ENCODE assay signal across 15 cellular contexts in the genomic region with DNA sequence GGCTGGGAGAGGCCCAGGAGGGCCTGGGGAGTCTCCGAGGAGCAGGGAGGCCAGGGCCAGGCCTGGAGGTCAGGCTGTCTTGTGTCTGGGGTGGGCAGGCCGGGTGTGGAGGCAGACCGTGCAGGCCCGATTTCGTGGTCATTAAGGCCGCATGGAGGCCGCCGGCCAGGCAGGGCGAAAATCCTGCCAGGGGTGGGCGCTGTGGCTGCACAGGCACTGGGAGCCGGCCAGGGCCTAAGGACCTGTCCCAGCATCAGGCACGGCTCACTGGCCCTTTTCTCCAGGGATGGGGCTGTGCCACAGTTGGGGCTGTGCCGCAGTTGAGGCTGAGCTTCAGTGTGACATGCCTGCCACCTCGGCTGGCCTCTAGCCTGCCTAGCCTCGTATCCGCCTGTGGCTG. TPM values are rescaled to one million over a fixed set of nuclear protein-coding genes. Genes with fewer than 3 reads are reported as not detected.
A peak's percentile ranks its signal among the peaks of the same experiment; 100 is the strongest.
DNase-seq lines count a peak whose midpoint lies in the region; ATAC-seq, FAIRE-seq and TF ChIP-seq lines count a peak whose summit lies in the region.
"Had no signal": no experiment of that assay in that cellular context is flagged by ENCODE, and none has a peak within 500 bp of the region (broad histone marks: within the 10 kb centered on the region; RNA-seq: fewer than 3 reads in every experiment).

No MANE protein-coding gene starts in this region.

- H3K79me2 ChIP-seq in MM.1S (ENCODE audit: low read length), result no peaks in the 10 kb centered on the region
- H3K79me2 ChIP-seq: hepatocyte, parathyroid adenoma had no signal

- H3K27me3 ChIP-seq in MM.1S (replicated peaks; ENCODE audit: insufficient read depth, low read length) (peaks cover 85% of the 10 kb centered on the region), tibial nerve (peaks cover 0 to 12% of the 10 kb centered on the region in 2 donors)
- H3K27me3 ChIP-seq in CD4-positive, alpha-beta T cell (ENCODE audit: control insufficient read depth, insufficient read depth, low read length), result peaks cover 8% of the 10 kb centered on the region
- H3K27me3 ChIP-seq: hepatocyte, tibial artery had no signal

- TF ChIP-seq EP300 in tibial nerve (IDR thresholded peaks at IDR 0.05), result no peak

- H3F3A ChIP-seq in MM.1S (ENCODE audit: insufficient read depth, low read length), result no peaks in the 10 kb centered on the region

- ATAC-seq in left lobe of liver (peak; percentile 6), T-cell (replicated peaks in 1 of 4) (no peak)
- ATAC-seq in CD4-positive, alpha-beta T cell (ENCODE audit: poor library complexity), result no peak

- no peak overlapping the region for H2AFZ ChIP-seq in MM.1S (ENCODE audit: low read length)
- H2AFZ ChIP-seq: hepatocyte, parathyroid adenoma had no signal

- peak; percentile 10; the same call in 1 of the 2 replicates for TF ChIP-seq CTCF in MM.1S (IDR thresholded peaks at IDR 0.05; ENCODE audit: low read length)
- TF ChIP-seq CTCF in CD4-positive, alpha-beta T cell (IDR thresholded peaks at IDR 0.05), result no peak
- no peak for TF ChIP-seq CTCF in tibial nerve (IDR thresholded peaks at IDR 0.05)

- H3K36me3 ChIP-seq in MM.1S (replicated peaks; ENCODE audit: insufficient read depth, low read length), result no peaks in the 10 kb centered on the region
- peaks cover 0 to 36% (median 0%) of the 10 kb centered on the region in 3 donors for H3K36me3 ChIP-seq in tibial nerve

- H3K27ac ChIP-seq in MM.1S (ENCODE audit: low read length), result no peak overlapping the region
- no peak overlapping the region for H3K27ac ChIP-seq in CD4-positive, alpha-beta T cell (ENCODE audit: low read depth, low read length)
- H3K27ac ChIP-seq in tibial nerve, result no peak overlapping the region
- H3K27ac ChIP-seq: hepatocyte, parathyroid adenoma, tibial artery had no signal

- no peak overlapping the region for H3K27ac Mint-ChIP-seq in CD4-positive, alpha-beta T cell
- no peak overlapping the region for H3K27ac Mint-ChIP-seq in T-cell

- H3K4me3 ChIP-seq in MM.1S (ENCODE audit: low read length), result no peak overlapping the region
- no peak overlapping the region for H3K4me3 ChIP-seq in tibial nerve
- H3K4me3 ChIP-seq: hepatocyte, tibial artery had no signal

- peaks cover 28% of the 10 kb centered on the region for H3K27me3 Mint-ChIP-seq in CD4-positive, alpha-beta T cell
- H3K27me3 Mint-ChIP-seq in T-cell, result peaks cover 19 to 35% of the 10 kb centered on the region in 2 donors

- H4K20me1 ChIP-seq in MM.1S (ENCODE audit: insufficient read depth, low read length), result no peaks in the 10 kb centered on the region

- no peak for TF ChIP-seq POLR2A in tibial nerve (IDR thresholded peaks at IDR 0.05)
- no peak for TF ChIP-seq POLR2A in H54 (IDR thresholded peaks at IDR 0.05; ENCODE audit: low read depth, low read length)

- H3K9me2 ChIP-seq in MM.1S (replicated peaks; ENCODE audit: insufficient read depth, low read length), result no peaks in the 10 kb centered on the region

- DNase-seq in Ammon's horn (ENCODE audit: low spot score), result peak; percentile 12
- no peak for DNase-seq in MM.1S
- DNase-seq in dermis blood vessel endothelial cell, result peak; percentile 30
- DNase-seq in left lobe of liver (ENCODE audit: low spot score), result no peak
- no peak for DNase-seq in CD4-positive, alpha-beta T cell
- DNase-seq in tibial nerve (ENCODE audit: low spot score in 2 of 2), result no peak
- DNase-seq in H54 (ENCODE audit: insufficient read length, low spot score), result no peak
- DNase-seq in T-cell, result no peak
- DNase-seq: activated CD4-positive, alpha-beta T cell treated with anti-CD3 and anti-CD28 coated beads for 48 hours; stimulated activated CD8-positive, alpha-beta memory T cell treated with anti-CD3 and anti-CD28 coated beads, Interleukin-4, amount 100 ng/mL, for 48 hours; tibial artery had no signal

- H3K4me2 ChIP-seq in MM.1S (ENCODE audit: low read depth, low read length), result no peak overlapping the region
- H3K4me2 ChIP-seq: hepatocyte had no signal

- FAIRE-seq in H54 (lab: Jason Lieb, UNC), result no peak
- FAIRE-seq: astrocyte, endometrium had no signal

- H3K4me1 Mint-ChIP-seq in CD4-positive, alpha-beta T cell (ENCODE audit: low read depth), result no peaks in the 10 kb centered on the region
- H3K4me1 Mint-ChIP-seq in T-cell, result no peaks in the 10 kb centered on the region

- no peak overlapping the region for H3K4me3 Mint-ChIP-seq in CD4-positive, alpha-beta T cell
- H3K4me3 Mint-ChIP-seq in T-cell, result no peak overlapping the region

- H3K36me3 Mint-ChIP-seq in CD4-positive, alpha-beta T cell (ENCODE audit: low read depth), result no peaks in the 10 kb centered on the region
- no peaks in the 10 kb centered on the region for H3K36me3 Mint-ChIP-seq in T-cell

- POLR2A ChIA-PET in CD4-positive, alpha-beta T cell (lab: Charles Lee), result no interaction called here
- POLR2A ChIA-PET in T-cell (lab: Charles Lee), result no interaction called here

- no peak overlapping the region for H3K9ac ChIP-seq in MM.1S (ENCODE audit: low read length)
- H3K9ac ChIP-seq: parathyroid adenoma had no signal

- CTCF ChIA-PET in CD4-positive, alpha-beta T cell (lab: Charles Lee), result no interaction called here
- CTCF ChIA-PET in T-cell (lab: Charles Lee), result no interaction called here

- no peaks in the 10 kb centered on the region for H3K4me1 ChIP-seq in MM.1S (ENCODE audit: low read length)
- no peaks in the 10 kb centered on the region for H3K4me1 ChIP-seq in tibial nerve
- H3K4me1 ChIP-seq: parathyroid adenoma, tibial artery had no signal

- H3K9me3 ChIP-seq in MM.1S (replicated peaks; ENCODE audit: insufficient read depth, low read length) (no peaks in the 10 kb centered on the region), tibial nerve (no peaks in the 10 kb centered on the region)
- H3K9me3 ChIP-seq in CD4-positive, alpha-beta T cell (ENCODE audit: control insufficient read depth, low read length), result no peaks in the 10 kb centered on the region
- H3K9me3 ChIP-seq: tibial artery had no signal

- intact Hi-C loops in CD4-positive, alpha-beta T cell (cut with DNase I, micrococcal nuclease), result no loop called here

- H3K9me3 Mint-ChIP-seq in CD4-positive, alpha-beta T cell, result no peaks in the 10 kb centered on the region
- no peaks in the 10 kb centered on the region for H3K9me3 Mint-ChIP-seq in T-cell

- whole genome bisulfite sequencing in tibial nerve, 2 donors, result 40 to 71% methylated on average over 8 to 16 of the region's 16 CpGs

RNA-seq across cellular contexts. Expression of gene ASS1, which starts 35.9 kb away (rescaled TPM):
- 4.0 and 9.5 TPM in 2 replicates for total RNA-seq in dermis blood vessel endothelial cell
- total RNA-seq in left lobe of liver, result 1,233 TPM
- not detected for total RNA-seq in CD4-positive, alpha-beta T cell
- total RNA-seq in tibial nerve, result 100 to 1,000 TPM; 170 to 375 (median 297) TPM
- total RNA-seq in T-cell, result 1 to 10 TPM in 2 of 5 donors, under 1 TPM in 1, not detected in 2; 0.92 to 2.1 (median 1.2) TPM

Comparison
In these comparisons a context has a peak if more than half of its experiments do, and no peak if none do; other contexts are left out.
1. DNase-seq: peak in Ammon's horn (single experiment) and dermis blood vessel endothelial cell (single experiment); none in MM.1S (single experiment), left lobe of liver (single experiment), CD4-positive, alpha-beta T cell (0 of 10), tibial nerve (0 of 2), H54 (single experiment) and T-cell (0 of 34).
2. RNA of gene ASS1, which starts 35.9 kb away (total RNA-seq): 1,233 TPM in left lobe of liver (single experiment) and 170 to 375 TPM in tibial nerve; 4.0 to 9.5 TPM in dermis blood vessel endothelial cell, 0.92 to 2.1 TPM in T-cell and not detected in CD4-positive, alpha-beta T cell; every median in the first group is over 10 times any median in the second.